Comparison of ENCODE assay signal across 34 cellular contexts in the genomic region with DNA sequence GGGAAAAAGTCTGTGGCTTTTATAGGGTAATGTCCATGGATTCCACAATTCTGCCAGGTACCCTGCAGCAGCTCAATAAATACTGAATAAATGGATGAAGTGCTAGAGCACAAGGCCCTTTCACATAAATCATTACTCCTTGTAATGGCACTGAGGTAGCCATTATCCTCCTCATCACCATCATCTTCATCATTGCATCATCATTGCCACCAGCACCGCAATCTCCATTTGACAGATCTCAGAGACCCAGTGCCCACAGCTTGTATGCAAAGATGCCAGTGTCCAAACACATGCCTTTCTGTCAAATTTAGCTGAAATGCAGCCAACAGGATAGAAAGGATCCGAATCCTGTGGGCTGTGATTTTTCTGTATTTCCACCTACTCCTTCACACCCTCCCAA. TPM values are rescaled to one million over a fixed set of nuclear protein-coding genes. Genes with fewer than 3 reads are reported as not detected.
"Had no signal": no experiment of that assay in that cellular context is flagged by ENCODE, and none has a peak within 500 bp of the region (broad histone marks: within the 10 kb centered on the region; RNA-seq: fewer than 3 reads in every experiment).

No MANE protein-coding gene starts in this region.

- H3K27ac ChIP-seq: adrenal gland, body of pancreas, brain microvascular endothelial cell, breast epithelium, VCaP had no signal

- FAIRE-seq: astrocyte, TTC549 had no signal

- H3K27me3 ChIP-seq: adrenal gland, body of pancreas, brain microvascular endothelial cell, breast epithelium had no signal

- H3K4me1 ChIP-seq: adrenal gland, body of pancreas, breast epithelium had no signal

- H3K36me3 ChIP-seq: adrenal gland, brain microvascular endothelial cell, breast epithelium had no signal

- ATAC-seq: activated CD8-positive, alpha-beta T cell treated with anti-CD3 and anti-CD28 coated beads for 36 hours; activated naive CD4-positive, alpha-beta T cell treated with anti-CD3 and anti-CD28 coated beads, Interleukin-2, amount 50 U/mL, for 72 hours; activated T-cell treated with anti-CD3 and anti-CD28 coated beads, Interleukin-2, amount 50 U/mL, for 4 hours; activated T-cell treated with anti-CD3 and anti-CD28 coated beads, Interleukin-2, amount 50 U/mL, for 72 hours; activated T-helper 17 cell treated with anti-CD3 and anti-CD28 coated beads, Interleukin-2, amount 50 U/mL, for 72 hours; body of pancreas had no signal

- H3K9me3 ChIP-seq: adrenal gland, body of pancreas, breast epithelium had no signal

- H3K4me3 ChIP-seq: adrenal gland, body of pancreas, breast epithelium had no signal

- DNase-seq: activated B cell treated with CpG ODN at 0.5 μM for 24 hours; activated CD4-positive, alpha-beta T cell treated with anti-CD3 and anti-CD28 coated beads for 4 hours; activated CD4-positive, alpha-beta T cell treated with anti-CD3 and anti-CD28 coated beads, Interleukin-2, amount 10 ng/mL, durations not matched to agents 7 days and 5 days; activated CD4-positive, alpha-beta T cell treated with anti-CD3 and anti-CD28 coated beads, Interleukin-2, amount 50 U/mL, for 48 hours; activated CD4-positive, CD25-positive, alpha-beta regulatory T cell treated with anti-CD3 and anti-CD28 coated beads, Interleukin-2, amount 50 U/mL, for 72 hours; activated CD8-positive, alpha-beta memory T cell treated with anti-CD3 and anti-CD28 coated beads, Interleukin-2, amount 50 U/mL, for 4 hours; activated CD8-positive, alpha-beta T cell treated with anti-CD3 and anti-CD28 coated beads for 36 hours; activated effector memory CD4-positive, alpha-beta T cell treated with anti-CD3 and anti-CD28 coated beads, Interleukin-2, amount 50 U/mL, for 16 hours; activated gamma-delta T cell treated with Interleukin-2 at 50 U/mL for 16 hours; activated naive CD4-positive, alpha-beta T cell; activated naive CD4-positive, alpha-beta T cell treated with anti-CD3 and anti-CD28 coated beads for 36 hours; activated naive CD4-positive, alpha-beta T cell treated with anti-CD3 and anti-CD28 coated beads, Interleukin-2, amount 50 U/mL, for 16 hours; activated naive CD8-positive, alpha-beta T cell treated with anti-CD3 and anti-CD28 coated beads for 36 hours; activated T-cell treated with anti-CD3 and anti-CD28 coated beads for 4 hours; activated T-cell treated with anti-CD3 and anti-CD28 coated beads, Interleukin-2, amount 50 U/mL, for 1 hour; activated T-cell treated with anti-CD3 and anti-CD28 coated beads, Interleukin-2, amount 50 U/mL, for 4 hours; activated T-cell treated with anti-CD3 and anti-CD28 coated beads, Interleukin-2, amount 50 U/mL, for 72 hours; adrenal gland; amniotic stem cell; aorta; body of pancreas; brain microvascular endothelial cell; central memory CD4-positive, alpha-beta T cell; T-helper 2 cell; T-helper 9 cell had no signal

RNA-seq across cellular contexts. Expression of gene DAB1, which starts 17.4 kb away (rescaled TPM):
- total RNA-seq: activated B cell treated with CpG ODN at 0.5 μM for 24 hours; activated CD8-positive, alpha-beta memory T cell treated with anti-CD3 and anti-CD28 coated beads for 36 hours; activated CD8-positive, alpha-beta T cell treated with anti-CD3 and anti-CD28 coated beads for 36 hours; activated naive CD4-positive, alpha-beta T cell treated with anti-CD3 and anti-CD28 coated beads for 36 hours; activated naive CD8-positive, alpha-beta T cell treated with anti-CD3 and anti-CD28 coated beads for 36 hours; activated T-cell treated with anti-CD3 and anti-CD28 coated beads, Interleukin-2, amount 50 U/mL, for 4 hours; activated T-helper 1 cell treated with anti-CD3 and anti-CD28 coated beads, Interleukin-12 subunit alpha, Interleukin-12 subunit beta, Interleukin-2, Interleukin-4 antibody, amounts not matched to agents 30 ng/mL and 10 ng/mL and 1 ng/mL, durations not matched to agents 14 hours and 24 hours and 36 hours; chondrocyte had no signal
